ENCODE assay signal across 8 cellular contexts in the genomic region with DNA sequence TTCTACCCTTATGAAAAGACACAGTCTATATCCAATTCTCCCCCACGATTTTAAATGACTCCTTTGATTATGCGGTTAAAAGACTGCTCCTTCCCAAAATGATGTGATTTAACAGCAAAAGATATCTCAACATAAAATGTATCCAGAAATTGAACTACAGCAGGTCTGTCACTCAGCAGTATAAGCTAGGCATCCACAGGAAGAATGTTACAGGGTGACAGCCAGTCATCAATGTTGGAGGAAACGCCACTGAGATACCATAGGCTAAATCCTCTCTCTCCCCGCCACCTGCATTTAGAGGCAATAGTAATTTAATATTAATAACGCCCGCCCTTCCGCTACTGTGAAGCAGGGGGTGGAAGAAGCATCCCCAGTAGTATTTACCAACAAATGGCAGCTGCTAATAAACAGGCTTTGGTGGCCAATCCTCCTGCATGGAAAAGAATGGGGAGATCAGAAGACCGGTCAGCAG.
DNase-seq lines count a peak whose midpoint lies in the region; ATAC-seq, FAIRE-seq and TF ChIP-seq lines count a peak whose summit lies in the region.

No MANE protein-coding gene starts in this region.

- H3K9me3 Mint-ChIP-seq in central memory CD8-positive, alpha-beta T cell = no peaks in the 10 kb centered on the region

- ATAC-seq in HG03103 (IDR thresholded peaks at IDR 0.05; ENCODE audit: low read depth, unreplicated experiment) = peak; percentile 0
- ATAC-seq in central memory CD8-positive, alpha-beta T cell (replicated peaks; ENCODE audit: extremely low read depth, poor library complexity, severe bottlenecking) = peak; percentile 33

- H3K27me3 ChIP-seq in neuron (ENCODE audit: insufficient read depth, low read length) = no peaks in the 10 kb centered on the region

- peaks cover 30% of the 10 kb centered on the region for H3K36me3 ChIP-seq in neuron (ENCODE audit: insufficient read depth, low read length)

- H3K4me3 Mint-ChIP-seq in central memory CD8-positive, alpha-beta T cell = no peak overlapping the region

- H3K4me3 ChIP-seq in GM12865 (ENCODE audit: low read depth, low read length) (peak overlapping the region; percentile 93), neuron (ENCODE audit: low read length) (peak overlapping the region; percentile 83)

- H2AFZ ChIP-seq in neuron (ENCODE audit: low read depth, low read length) = peak overlapping the region; percentile 78

- peaks cover 29% of the 10 kb centered on the region for H3K4me1 ChIP-seq in neuron (ENCODE audit: insufficient read depth, low read length)

- no peaks in the 10 kb centered on the region for H3K9me3 ChIP-seq in neuron (ENCODE audit: low read length)

- TF ChIP-seq CTCF in GM12865 (IDR thresholded peaks at IDR 0.05; ENCODE audit: insufficient read depth, low read depth, low read length, missing control alignments) = no peak
- TF ChIP-seq CTCF in D721Med (IDR thresholded peaks at IDR 0.05; ENCODE audit: insufficient read depth, missing control alignments) = no peak

- no peak for FAIRE-seq in D721Med (lab: Jason Lieb, UNC)

- H3K27ac Mint-ChIP-seq in central memory CD8-positive, alpha-beta T cell (ENCODE audit: low read depth) = no peak overlapping the region

- peaks cover 25% of the 10 kb centered on the region for H3K36me3 Mint-ChIP-seq in central memory CD8-positive, alpha-beta T cell (ENCODE audit: insufficient read depth)

- H3K4me1 Mint-ChIP-seq in central memory CD8-positive, alpha-beta T cell = peaks cover 40% of the 10 kb centered on the region

- DNase-seq in GM12865 (ENCODE audit: low read depth) (no peak), SKM-1 treated with dmso at 0.1 percent for 144 hours (lab: John Stamatoyannopoulos, UW; ENCODE audit: unreplicated experiment) (no peak), anterior cingulate cortex (lab: John Stamatoyannopoulos, UW) (no peak), D721Med (ENCODE audit: insufficient read length, low spot score) (no peak), NCI-H524 treated with DMSO at 0.1 percent for 48 hours (lab: John Stamatoyannopoulos, UW) (no peak)
- DNase-seq in central memory CD8-positive, alpha-beta T cell (ENCODE audit: low spot score in 2 of 2) = peak; percentile 12 to 14

- no peaks in the 10 kb centered on the region for H3K27me3 Mint-ChIP-seq in central memory CD8-positive, alpha-beta T cell

Comparison
In these comparisons a context has a peak if more than half of its experiments do, and no peak if none do; other contexts are left out.
1. DNase-seq: peak in central memory CD8-positive, alpha-beta T cell (2 of 2); none in GM12865 (single experiment), SKM-1 treated with dmso at 0.1 percent for 144 hours (single experiment), anterior cingulate cortex (0 of 58), D721Med (single experiment) and NCI-H524 treated with DMSO at 0.1 percent for 48 hours (single experiment).